Comparison of ENCODE assay signal across 8 cellular contexts in genomic region chr6:26087284-26088115, GRCh38. TPM values are rescaled to one million over a fixed set of nuclear protein-coding genes. Genes with fewer than 3 reads are reported as not detected.
DNase-seq lines count a peak whose midpoint lies in the region; ATAC-seq and TF ChIP-seq lines count a peak whose summit lies in the region.

A gene with protein sequence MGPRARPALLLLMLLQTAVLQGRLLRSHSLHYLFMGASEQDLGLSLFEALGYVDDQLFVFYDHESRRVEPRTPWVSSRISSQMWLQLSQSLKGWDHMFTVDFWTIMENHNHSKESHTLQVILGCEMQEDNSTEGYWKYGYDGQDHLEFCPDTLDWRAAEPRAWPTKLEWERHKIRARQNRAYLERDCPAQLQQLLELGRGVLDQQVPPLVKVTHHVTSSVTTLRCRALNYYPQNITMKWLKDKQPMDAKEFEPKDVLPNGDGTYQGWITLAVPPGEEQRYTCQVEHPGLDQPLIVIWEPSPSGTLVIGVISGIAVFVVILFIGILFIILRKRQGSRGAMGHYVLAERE (plus strand): TSS chr6:26087429. CDS start chr6:26087441, 12 bp downstream.

- H3K4me1 ChIP-seq in SJSA1 (replicated peaks) (peaks cover 10% of the 10 kb centered on the region), body of pancreas (peaks cover 13% of the 10 kb centered on the region), HAP-1 (no peaks in the 10 kb centered on the region)

- intact Hi-C loops in body of pancreas (cut with DNase I), result no loop called here

- DNase-seq in stimulated activated CD4-positive, alpha-beta T cell treated with anti-CD3 and anti-CD28 coated beads, Interleukin-12 subunit alpha, Interleukin-12 subunit beta, amount 100 ng/mL, for 4 hours, result peak; percentile 10
- DNase-seq in stimulated activated CD4-positive, alpha-beta T cell treated with anti-CD3 and anti-CD28 coated beads, Interleukin-1b, Interleukin-23, amount 100 ng/mL, for 48 hours, result no peak
- DNase-seq in SJSA1 (ENCODE audit: low read depth in 1 of 2, low spot score in 2 of 2) (peak; percentile 52 to 71), body of pancreas (peak; percentile 41 to 67 (median 60)), retina (peak; percentile 67), NCI-H345 treated with DMSO at 0.1 percent for 48 hours (lab: John Stamatoyannopoulos, UW; ENCODE audit: unreplicated experiment) (no peak), HAP-1 (ENCODE audit: low spot score in 2 of 2) (no peak)

- H3K36me3 ChIP-seq in SJSA1 (no peaks in the 10 kb centered on the region), body of pancreas (replicated peaks in 1 of 2; ENCODE audit: insufficient read depth in 1 of 2, low read depth in 2 of 2) (no peaks in the 10 kb centered on the region), HAP-1 (replicated peaks) (no peaks in the 10 kb centered on the region)

- peak in 2 of 7 experiments; percentile 25 to 26 for TF ChIP-seq CTCF in body of pancreas (IDR thresholded peaks at IDR 0.05)

- peak; percentile 75 for ATAC-seq in body of pancreas

- in situ Hi-C loops in HAP-1 (cut with MboI; ENCODE audit: low sequenced_read_pairs), result no loop called here

- H3K4me3 ChIP-seq in SJSA1 (peak within 1 kb of the TSS; percentile 50), body of pancreas (peak within 1 kb of the TSS; percentile 85), iPS-11a (ENCODE audit: low read depth, low read length) (peak within 1 kb of the TSS; percentile 47), HAP-1 (no peak within 1 kb of the TSS)

- H3K27ac ChIP-seq in SJSA1 (peak within 1 kb of the TSS; percentile 67), body of pancreas (peak within 1 kb of the TSS; percentile 65 to 95 (median 85))

- peaks cover 5% of the 10 kb centered on the region; the same call in 1 of the 2 replicates for H3K9me3 ChIP-seq in SJSA1 (replicated peaks)
- no peaks in the 10 kb centered on the region for H3K9me3 ChIP-seq in body of pancreas
- H3K9me3 ChIP-seq in HAP-1, result no peaks in the 10 kb centered on the region

- 1 to 2% methylated on average over 40 to 41 of the region's 41 CpGs for WGBS in body of pancreas, 2 donors

- H3K27me3 ChIP-seq in SJSA1 (replicated peaks) (no peaks in the 10 kb centered on the region), body of pancreas (no peaks in the 10 kb centered on the region), HAP-1 (ENCODE audit: low read depth) (no peaks in the 10 kb centered on the region)

- TF ChIP-seq POLR2A in body of pancreas (IDR thresholded peaks at IDR 0.05), result peak in 2 of 3 donors; percentile 60 to 61

RNA-seq across cellular contexts. Expression of the gene that starts here (rescaled TPM):
- total RNA-seq in SJSA1 (2014; rRNA removed; shearing (Covaris generic)), result 2.6 and 3.5 TPM in 2 replicates
- total RNA-seq in body of pancreas, result 1 to 10 TPM; 2.0 to 5.4 TPM

Comparison
In these comparisons a context has a peak if more than half of its experiments do, and no peak if none do; other contexts are left out.
1. DNase-seq: peak in stimulated activated CD4-positive, alpha-beta T cell treated with anti-CD3 and anti-CD28 coated beads, Interleukin-12 subunit alpha, Interleukin-12 subunit beta, amount 100 ng/mL, for 4 hours (single experiment), SJSA1 (2 of 2), body of pancreas (4 of 4) and retina (single experiment); none in stimulated activated CD4-positive, alpha-beta T cell treated with anti-CD3 and anti-CD28 coated beads, Interleukin-1b, Interleukin-23, amount 100 ng/mL, for 48 hours (single experiment), NCI-H345 treated with DMSO at 0.1 percent for 48 hours (single experiment) and HAP-1 (0 of 2).